Comparison of ENCODE assay signal across 8 cellular contexts in the genomic region with DNA sequence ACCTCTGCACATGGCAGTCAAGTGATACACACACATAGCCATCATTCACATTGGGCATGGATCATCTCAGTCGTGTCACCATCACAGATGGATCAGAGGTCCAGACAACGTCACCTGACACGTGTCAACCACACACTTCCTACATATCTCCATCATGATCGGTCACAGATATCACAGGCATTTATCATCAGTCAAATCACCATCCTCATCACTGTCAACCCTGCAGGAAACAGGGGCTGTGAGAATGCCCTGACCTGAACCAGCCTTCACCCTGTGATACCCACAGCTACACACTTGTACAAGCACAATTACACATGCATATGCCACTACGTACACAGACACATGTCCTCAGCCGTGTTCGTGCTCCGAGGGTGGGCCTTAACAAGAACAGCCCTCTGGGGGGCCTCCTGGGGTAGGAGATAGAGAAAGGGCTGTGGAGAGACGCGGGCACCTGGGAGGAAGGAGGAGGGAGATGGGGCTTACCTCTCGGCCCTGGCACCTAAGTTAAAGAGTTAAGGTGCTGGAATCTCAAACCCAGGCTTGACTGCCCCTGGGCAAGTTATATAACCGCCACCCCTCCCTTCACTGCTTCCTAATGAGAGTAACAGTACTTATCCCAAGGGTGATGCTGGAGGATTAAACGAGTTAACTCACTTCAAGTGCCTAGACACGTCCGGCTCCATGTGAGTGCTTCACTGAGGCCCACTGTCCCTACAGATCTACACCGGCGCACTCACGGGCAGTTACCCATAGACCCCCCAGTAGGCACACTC. TPM values are rescaled to one million over a fixed set of nuclear protein-coding genes. Genes with fewer than 3 reads are reported as not detected.
DNase-seq lines count a peak whose midpoint lies in the region; ATAC-seq and TF ChIP-seq lines count a peak whose summit lies in the region.

No MANE protein-coding gene starts in this region.

- intact Hi-C loops in gastrocnemius medialis (cut with DNase I; ENCODE audit: low total_unique reads) = loop anchor here (2.0 kb wide), 1 partner anchor 19 kb away; no protein-coding TSS in a partner anchor

- H3K27me3 ChIP-seq in BLaER1 = no peaks in the 10 kb centered on the region
- no peaks in the 10 kb centered on the region for H3K27me3 ChIP-seq in foreskin keratinocyte
- H3K27me3 ChIP-seq in gastrocnemius medialis = no peaks in the 10 kb centered on the region

- no peaks in the 10 kb centered on the region for H3K9me3 ChIP-seq in BLaER1
- no peaks in the 10 kb centered on the region for H3K9me3 ChIP-seq in gastrocnemius medialis

- peaks cover 36% of the 10 kb centered on the region; the same call in 1 of the 2 replicates for H4K20me1 ChIP-seq in BLaER1

- H3K27ac ChIP-seq in BLaER1 (peak overlapping the region; percentile 82), foreskin keratinocyte (peak overlapping the region; percentile 26), gastrocnemius medialis (peak overlapping the region; percentile 87 to 95 (median 89))

- peak overlapping the region; percentile 97 for H3K4me2 ChIP-seq in BLaER1

- ATAC-seq in HG03039 (IDR thresholded peaks at IDR 0.05; ENCODE audit: unreplicated experiment) (peak; percentile 3), foreskin keratinocyte (peak; percentile 28), gastrocnemius medialis (no peak), GM21360 (IDR thresholded peaks at IDR 0.05; ENCODE audit: unreplicated experiment) (no peak), HG03159 (IDR thresholded peaks at IDR 0.05; ENCODE audit: unreplicated experiment) (no peak)

- no peak for TF ChIP-seq POLR2A in gastrocnemius medialis (IDR thresholded peaks at IDR 0.05)

- in situ Hi-C loops in gastrocnemius medialis (cut with MboI; ENCODE audit: low sequenced_read_pairs in 4 of 4) = no loop called here

- TF ChIP-seq CTCF in foreskin keratinocyte (conservative IDR thresholded peaks at IDR 0.05) = peak; percentile 9
- TF ChIP-seq CTCF in gastrocnemius medialis (IDR thresholded peaks at IDR 0.05 in 4 of 5, conservative IDR thresholded peaks at IDR 0.05 in 1 of 5) = no peak

- peak overlapping the region; percentile 84 for H3K9ac ChIP-seq in BLaER1

- DNase-seq in activated CD8-positive, alpha-beta memory T cell treated with anti-CD3 and anti-CD28 coated beads, Interleukin-2, amount 50 U/mL, for 48 hours = peak; percentile 69
- DNase-seq in foreskin keratinocyte = peak in 1 of 2 donors; percentile 68
- DNase-seq in gastrocnemius medialis = no peak
- no peak for DNase-seq in NOMO-1 (lab: John Stamatoyannopoulos, UW; ENCODE audit: unreplicated experiment in 2 of 2)

- H3K4me3 ChIP-seq in BLaER1 (peak overlapping the region; percentile 83), gastrocnemius medialis (peak overlapping the region; percentile 69 to 80 (median 80))

- peaks cover 16% of the 10 kb centered on the region; the same call in 1 of the 2 replicates for H3K36me3 ChIP-seq in BLaER1
- no peaks in the 10 kb centered on the region for H3K36me3 ChIP-seq in gastrocnemius medialis

- peaks cover 49% of the 10 kb centered on the region for H3K4me1 ChIP-seq in BLaER1
- peaks cover 18% of the 10 kb centered on the region for H3K4me1 ChIP-seq in foreskin keratinocyte
- peaks cover 55 to 58% of the 10 kb centered on the region in 2 donors for H3K4me1 ChIP-seq in gastrocnemius medialis

RNA-seq across cellular contexts. Expression of gene SLC12A4, which starts 1.1 kb away (rescaled TPM):
- total RNA-seq in foreskin keratinocyte (79.0 and 90.9 TPM in 2 replicates), gastrocnemius medialis (10 to 100 TPM; 10.4 to 30.8 (median 15.8) TPM)
- polyA plus RNA-seq in foreskin keratinocyte = 52.6 and 57.5 TPM in 2 replicates

RNA-seq across cellular contexts. Expression of gene DPEP3, which starts 12.9 kb away (rescaled TPM):
- total RNA-seq in foreskin keratinocyte (not detected in 2 replicates), gastrocnemius medialis (not detected)
- polyA plus RNA-seq in foreskin keratinocyte = not detected in 2 replicates

RNA-seq across cellular contexts. Expression of gene LCAT, which starts 23.4 kb away (rescaled TPM):
- total RNA-seq in foreskin keratinocyte (19.2 and 24.8 TPM in 2 replicates), gastrocnemius medialis (10 to 100 TPM in 1 of 4 donors, 1 to 10 TPM in 3; 2.5 to 18.7 (median 3.5) TPM)
- 25.6 and 29.9 TPM in 2 replicates for polyA plus RNA-seq in foreskin keratinocyte

RNA-seq across cellular contexts. Expression of gene PSMB10, which starts 30.7 kb away (rescaled TPM):
- total RNA-seq in foreskin keratinocyte (43.5 and 46.3 TPM in 2 replicates), gastrocnemius medialis (10 to 100 TPM; 18.3 to 41.4 (median 23.9) TPM)
- 51.2 and 53.6 TPM in 2 replicates for polyA plus RNA-seq in foreskin keratinocyte

RNA-seq across cellular contexts. Expression of gene DPEP2, which starts 31.9 kb away (rescaled TPM):
- total RNA-seq in foreskin keratinocyte (not detected in 2 replicates), gastrocnemius medialis (under 1 TPM in 2 of 4 donors, not detected in 2; 0.26 to 0.38 TPM)
- 0.04 TPM in 1 of 2 replicates, not detected in the other for polyA plus RNA-seq in foreskin keratinocyte

Comparison
In these comparisons a context has a peak if more than half of its experiments do, and no peak if none do; other contexts are left out.
1. H3K27ac ChIP-seq: peak in every context shown above with its lines; median percentile 89 in gastrocnemius medialis; 82 in BLaER1; 26 in foreskin keratinocyte.
2. ATAC-seq: peak in HG03039 (single experiment) and foreskin keratinocyte (single experiment); none in gastrocnemius medialis (0 of 2), GM21360 (single experiment) and HG03159 (single experiment).